ENCODE assay signal across 13 cellular contexts in genomic region chr13:44193731-44194130, GRCh38.
A peak's percentile ranks its signal among the peaks of the same experiment; 100 is the strongest.
DNase-seq lines count a peak whose midpoint lies in the region; ATAC-seq and TF ChIP-seq lines count a peak whose summit lies in the region.
"Had no signal": no experiment of that assay in that cellular context is flagged by ENCODE, and none has a peak within 500 bp of the region (broad histone marks: within the 10 kb centered on the region; RNA-seq: fewer than 3 reads in every experiment).

No MANE protein-coding gene starts in this region.

- H3K9ac ChIP-seq in trophoblast cell (ENCODE audit: low read length), result no peak overlapping the region

- H3K18ac ChIP-seq in trophoblast cell (ENCODE audit: low read length), result no peak overlapping the region

- no peak overlapping the region for H3K14ac ChIP-seq in trophoblast cell (ENCODE audit: low read length)

- H2BK120ac ChIP-seq in trophoblast cell (ENCODE audit: insufficient read depth, low read length, poor library complexity), result no peak overlapping the region

- no peak overlapping the region for H3K4ac ChIP-seq in trophoblast cell (ENCODE audit: low read depth, low read length)

- H2BK12ac ChIP-seq in trophoblast cell (ENCODE audit: low read length), result no peak overlapping the region

- H3K27ac ChIP-seq in esophagus muscularis mucosa (replicated peaks in 1 of 4) (no peak overlapping the region), trophoblast cell (ENCODE audit: low read depth, low read length) (no peak overlapping the region)

- H3K23ac ChIP-seq in trophoblast cell (ENCODE audit: low read length), result no peak overlapping the region

- intact Hi-C loops in esophagus muscularis mucosa (cut with DNase I), result no loop called here

- no peak overlapping the region for H3K4me2 ChIP-seq in trophoblast cell (ENCODE audit: low read length)
- H3K4me2 ChIP-seq: GM23338 had no signal

- no peak overlapping the region for H2AK5ac ChIP-seq in trophoblast cell (ENCODE audit: low read length)

- H3K79me1 ChIP-seq in trophoblast cell (ENCODE audit: low read length), result no peaks in the 10 kb centered on the region

- TF ChIP-seq CTCF in esophagus muscularis mucosa (IDR thresholded peaks at IDR 0.05) (no peak), type B pancreatic cell (conservative IDR thresholded peaks at IDR 0.05) (no peak)

- no peak overlapping the region for H3K27ac Mint-ChIP-seq in T-helper 17 cell
- H3K27ac Mint-ChIP-seq in type B pancreatic cell, result no peak overlapping the region
- H3K27ac Mint-ChIP-seq: GM23338, HFFc6 had no signal

- no peak for TF ChIP-seq POLR2A in esophagus muscularis mucosa (IDR thresholded peaks at IDR 0.05; ENCODE audit: low read depth)

- DNase-seq in T-helper 17 cell (no peak), esophagus muscularis mucosa (ENCODE audit: extremely low spot score) (peak; percentile 80), trophoblast cell (peak; percentile 62 to 76), type B pancreatic cell (ENCODE audit: extremely low spot score, unreplicated experiment) (no peak), hepatic stellate cell (ENCODE audit: low spot score) (no peak)
- DNase-seq: CD4-positive, alpha-beta memory T cell; COR-L47; DMS153; DND-41; HFFc6 had no signal

- WGBS in esophagus muscularis mucosa, result 88% methylated on average over 3 of the region's 3 CpGs
- no CpG with 5 or more reads among the region's 3 CpGs for WGBS in trophoblast cell (ENCODE audit: extremely low coverage, insufficient coverage, insufficient read length)

- no peak overlapping the region for H2AFZ ChIP-seq in trophoblast cell (ENCODE audit: insufficient read depth, low read length, poor library complexity)
- H2AFZ ChIP-seq: GM23338 had no signal

- H3K27me3 ChIP-seq in esophagus muscularis mucosa (no peaks in the 10 kb centered on the region), trophoblast cell (ENCODE audit: insufficient read depth, low read length) (no peaks in the 10 kb centered on the region)

- peak overlapping the region; percentile 39 for H3K4me3 Mint-ChIP-seq in T-helper 17 cell
- no peak overlapping the region for H3K4me3 Mint-ChIP-seq in type B pancreatic cell
- H3K4me3 Mint-ChIP-seq: CD4-positive, alpha-beta memory T cell; GM23338; HFFc6 had no signal

- H3K4me1 ChIP-seq in esophagus muscularis mucosa (peaks cover 11 to 31% (median 23%) of the 10 kb centered on the region in 4 donors), trophoblast cell (ENCODE audit: control insufficient read depth in 1 of 2, insufficient read depth in 2 of 2, low read length in 2 of 2) (peaks cover 3 to 5% of the 10 kb centered on the region in 2 experiments)

- H3K36me3 ChIP-seq in esophagus muscularis mucosa (no peaks in the 10 kb centered on the region), trophoblast cell (ENCODE audit: control insufficient read depth in 1 of 2, insufficient read depth in 2 of 2, low read length in 2 of 2) (no peaks in the 10 kb centered on the region)
- H3K36me3 ChIP-seq: HAP-1 had no signal

- peaks cover 5% of the 10 kb centered on the region for H3K36me3 Mint-ChIP-seq in T-helper 17 cell (ENCODE audit: low read depth)
- H3K36me3 Mint-ChIP-seq in type B pancreatic cell, result no peaks in the 10 kb centered on the region
- H3K36me3 Mint-ChIP-seq: CD4-positive, alpha-beta memory T cell had no signal

- H3K4me1 Mint-ChIP-seq in T-helper 17 cell, result peaks cover 22% of the 10 kb centered on the region
- peaks cover 14% of the 10 kb centered on the region for H3K4me1 Mint-ChIP-seq in type B pancreatic cell (ENCODE audit: unreplicated experiment)
- H3K4me1 Mint-ChIP-seq: GM23338 had no signal

- no peak overlapping the region for H3K4me3 ChIP-seq in esophagus muscularis mucosa
- peak overlapping the region; percentile 37 for H3K4me3 ChIP-seq in trophoblast cell (ENCODE audit: low read depth, low read length)
- H3K4me3 ChIP-seq: GM23338, HAP-1 had no signal

- H4K8ac ChIP-seq in trophoblast cell (ENCODE audit: low read depth, low read length), result no peak overlapping the region

- H2BK5ac ChIP-seq in trophoblast cell (ENCODE audit: low read depth, low read length, poor library complexity), result no peak overlapping the region

- no peaks in the 10 kb centered on the region for H3K9me3 ChIP-seq in T-helper 17 cell (ENCODE audit: control insufficient read depth, low read length, poor library complexity, severe bottlenecking)
- no peaks in the 10 kb centered on the region for H3K9me3 ChIP-seq in esophagus muscularis mucosa
- no peaks in the 10 kb centered on the region for H3K9me3 ChIP-seq in trophoblast cell (ENCODE audit: insufficient read depth, low read depth, low read length)
- H3K9me3 ChIP-seq: HAP-1 had no signal

- no peak overlapping the region for H4K91ac ChIP-seq in trophoblast cell (ENCODE audit: low read depth, low read length)

- H3K27me3 Mint-ChIP-seq in T-helper 17 cell (peaks cover 9% of the 10 kb centered on the region), type B pancreatic cell (peaks cover 9% of the 10 kb centered on the region)
- H3K27me3 Mint-ChIP-seq: CD4-positive, alpha-beta memory T cell had no signal

- no peak overlapping the region for H4K12ac ChIP-seq in trophoblast cell (ENCODE audit: low read depth, low read length)

- no peaks in the 10 kb centered on the region for H3K79me2 ChIP-seq in trophoblast cell (ENCODE audit: control insufficient read depth, insufficient read depth, low read length, poor library complexity)

- TF ChIP-seq EP300 in esophagus muscularis mucosa (IDR thresholded peaks at IDR 0.05), result no peak

- ATAC-seq in T-helper 17 cell (no peak), GM18870 (IDR thresholded peaks at IDR 0.05; ENCODE audit: unreplicated experiment) (no peak)
- ATAC-seq: GM23338 had no signal

- H3K9me3 Mint-ChIP-seq in type B pancreatic cell, result no peaks in the 10 kb centered on the region
- H3K9me3 Mint-ChIP-seq: CD4-positive, alpha-beta memory T cell; GM23338; HFFc6 had no signal

Comparison
In these comparisons a context has a peak if more than half of its experiments do, and no peak if none do; other contexts are left out.
1. DNase-seq: peak in esophagus muscularis mucosa (single experiment) and trophoblast cell (2 of 2); none in T-helper 17 cell (0 of 3), type B pancreatic cell (single experiment) and hepatic stellate cell (single experiment).